Comparison of ENCODE assay signal across 7 cellular contexts in the genomic region with DNA sequence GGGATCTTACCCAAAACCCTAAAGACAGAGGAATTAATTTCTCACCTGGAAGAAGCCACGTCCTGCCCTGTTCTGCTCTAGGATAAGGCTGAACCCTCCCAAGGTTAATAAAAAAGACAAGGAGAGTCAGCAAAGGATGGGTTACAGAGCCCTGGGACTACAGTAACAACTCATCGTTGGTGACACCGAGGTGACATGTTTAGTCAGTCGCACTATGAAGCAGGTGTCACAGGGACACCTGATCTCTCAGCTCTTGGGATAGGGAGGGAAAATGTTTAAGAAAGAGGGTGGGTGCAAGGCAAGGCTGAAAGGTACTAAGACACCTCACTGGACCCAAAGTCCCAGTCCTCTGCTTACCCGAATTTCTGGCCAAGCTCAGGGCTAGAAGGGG. TPM values are rescaled to one million over a fixed set of nuclear protein-coding genes. Genes with fewer than 3 reads are reported as not detected.
DNase-seq lines count a peak whose midpoint lies in the region; ATAC-seq, FAIRE-seq and TF ChIP-seq lines count a peak whose summit lies in the region.

No MANE protein-coding gene starts in this region.

- H3K27me3 ChIP-seq in HUES64 (ENCODE audit: insufficient read depth, low read length) (peaks cover 7% of the 10 kb centered on the region; the same call in 1 of the 2 replicates), ascending aorta (no peaks in the 10 kb centered on the region)

- H3K4me1 ChIP-seq in HUES64 (ENCODE audit: insufficient read depth, low read length) (peaks cover 37% of the 10 kb centered on the region), ascending aorta (peaks cover 15 to 47% of the 10 kb centered on the region in 2 donors), kidney (ENCODE audit: control insufficient read depth in 1 of 2, insufficient read depth in 1 of 2, low read depth in 1 of 2, low read length in 2 of 2) (peaks cover 28 to 41% of the 10 kb centered on the region in 2 donors)

- H3K9me3 ChIP-seq in HUES64 (ENCODE audit: insufficient read depth, low read depth, low read length) (no peaks in the 10 kb centered on the region), ascending aorta (no peaks in the 10 kb centered on the region), kidney (ENCODE audit: control insufficient read depth in 1 of 2, low read length in 2 of 2) (no peaks in the 10 kb centered on the region)

- no peak for FAIRE-seq in kidney (lab: Jason Lieb, UNC)

- H3K4me3 ChIP-seq in HUES64 (ENCODE audit: low read length), result peak overlapping the region; percentile 95
- peak overlapping the region; percentile 78 to 88 for H3K4me3 ChIP-seq in ascending aorta
- H3K4me3 ChIP-seq in kidney (ENCODE audit: low read length in 2 of 2), result peak overlapping the region; percentile 88

- no peak overlapping the region for H3K27ac ChIP-seq in HUES64 (ENCODE audit: low read depth, low read length)
- peak overlapping the region; percentile 84 to 93 for H3K27ac ChIP-seq in ascending aorta
- peak overlapping the region; percentile 78 to 87 for H3K27ac ChIP-seq in kidney (ENCODE audit: low read depth in 2 of 2, low read length in 2 of 2)

- peak; percentile 38 for ATAC-seq in stimulated activated naive CD8-positive, alpha-beta T cell treated with anti-CD3 and anti-CD28 coated beads, Interleukin-15, Interleukin-2, amounts not matched to agents 100 U/mL and 50 U/mL, for 24 hours
- no peak for ATAC-seq in GM19467 (IDR thresholded peaks at IDR 0.05; ENCODE audit: unreplicated experiment)

- TF ChIP-seq CTCF in ascending aorta (IDR thresholded peaks at IDR 0.05) (no peak), kidney (IDR thresholded peaks at IDR 0.05; ENCODE audit: borderline replicate concordance, extremely low read depth, insufficient read depth) (no peak)

- 22% methylated on average over 5 of the region's 5 CpGs for WGBS in HUES64

- peak overlapping the region; percentile 83 for H3K9ac ChIP-seq in HUES64 (ENCODE audit: low read depth, low read length)
- H3K9ac ChIP-seq in kidney (ENCODE audit: low read length in 2 of 2), result peak overlapping the region; percentile 65 to 88

- no peaks in the 10 kb centered on the region for H3K36me3 ChIP-seq in HUES64 (ENCODE audit: insufficient read depth, low read length)
- H3K36me3 ChIP-seq in ascending aorta, result no peaks in the 10 kb centered on the region
- no peaks in the 10 kb centered on the region for H3K36me3 ChIP-seq in kidney (ENCODE audit: control insufficient read depth in 1 of 2, insufficient read depth in 2 of 2, low read length in 2 of 2)

- DNase-seq in ascending aorta (ENCODE audit: low spot score in 2 of 2), result no peak
- DNase-seq in kidney, result no peak
- no peak for DNase-seq in stimulated activated naive CD8-positive, alpha-beta T cell treated with anti-CD3 and anti-CD28 coated beads, Interleukin-15, Interleukin-2, amounts not matched to agents 100 U/mL and 50 U/mL, for 24 hours
- DNase-seq in nucleus accumbens (lab: John Stamatoyannopoulos, UW), result no peak
- no peak for DNase-seq in RKO (ENCODE audit: low spot score)

- intact Hi-C loops in ascending aorta (cut with DNase I) (no loop called here), kidney (cut with DNase I) (no loop called here)

RNA-seq across cellular contexts. Expression of a gene that starts 0.6 kb away (rescaled TPM):
- 12.3 TPM for polyA plus RNA-seq in HUES64 (2013, experiment 1 of 2)
- 12.2 TPM for polyA plus RNA-seq in HUES64 (2013, experiment 2 of 2)
- 45.4 TPM for total RNA-seq in ascending aorta
- total RNA-seq in kidney, result 25.9 TPM
- 41.3 TPM for polyA plus RNA-seq in kidney (ENCODE audit: insufficient read depth, low read depth, low replicate concordance)
